Comparison of ENCODE assay signal across 8 cellular contexts in the genomic region with DNA sequence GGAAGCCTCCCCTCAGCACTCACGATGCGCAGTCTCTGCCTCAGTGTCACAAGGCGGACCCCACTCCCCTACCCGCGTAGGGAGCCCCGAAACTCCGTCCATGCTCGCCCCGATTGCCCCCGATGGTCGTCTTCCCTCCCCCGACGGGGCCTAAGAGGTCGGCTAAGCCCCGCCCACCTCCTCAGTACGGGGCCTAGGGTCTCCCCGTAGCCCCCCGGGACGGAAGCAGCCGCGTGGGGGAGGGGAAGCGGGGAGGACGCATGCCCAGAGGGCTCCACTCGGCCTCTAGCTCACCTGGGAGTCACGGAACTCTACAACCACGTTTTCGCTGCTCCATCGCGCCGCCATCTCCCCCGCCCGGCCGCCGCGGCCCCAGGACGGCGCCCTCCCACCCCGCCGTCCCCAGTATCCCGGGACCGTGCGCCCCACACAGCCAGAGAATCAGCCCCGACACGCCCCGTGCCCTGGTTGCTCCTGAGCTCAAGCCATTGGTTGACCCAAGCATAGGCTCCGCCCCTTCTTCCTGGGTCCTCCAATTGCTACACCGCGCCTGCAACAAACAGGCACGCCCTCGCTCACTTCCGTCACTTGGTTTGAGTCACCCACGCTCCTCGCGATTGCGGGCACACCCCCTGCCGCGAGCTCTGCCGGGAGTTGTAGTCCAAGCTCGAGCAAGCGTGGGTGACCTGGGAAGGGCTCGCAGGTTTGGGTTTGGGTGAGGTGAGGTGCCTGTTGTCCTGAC. TPM values are rescaled to one million over a fixed set of nuclear protein-coding genes. Genes with fewer than 3 reads are reported as not detected.
DNase-seq lines count a peak whose midpoint lies in the region; ATAC-seq and TF ChIP-seq lines count a peak whose summit lies in the region.

A gene with protein sequence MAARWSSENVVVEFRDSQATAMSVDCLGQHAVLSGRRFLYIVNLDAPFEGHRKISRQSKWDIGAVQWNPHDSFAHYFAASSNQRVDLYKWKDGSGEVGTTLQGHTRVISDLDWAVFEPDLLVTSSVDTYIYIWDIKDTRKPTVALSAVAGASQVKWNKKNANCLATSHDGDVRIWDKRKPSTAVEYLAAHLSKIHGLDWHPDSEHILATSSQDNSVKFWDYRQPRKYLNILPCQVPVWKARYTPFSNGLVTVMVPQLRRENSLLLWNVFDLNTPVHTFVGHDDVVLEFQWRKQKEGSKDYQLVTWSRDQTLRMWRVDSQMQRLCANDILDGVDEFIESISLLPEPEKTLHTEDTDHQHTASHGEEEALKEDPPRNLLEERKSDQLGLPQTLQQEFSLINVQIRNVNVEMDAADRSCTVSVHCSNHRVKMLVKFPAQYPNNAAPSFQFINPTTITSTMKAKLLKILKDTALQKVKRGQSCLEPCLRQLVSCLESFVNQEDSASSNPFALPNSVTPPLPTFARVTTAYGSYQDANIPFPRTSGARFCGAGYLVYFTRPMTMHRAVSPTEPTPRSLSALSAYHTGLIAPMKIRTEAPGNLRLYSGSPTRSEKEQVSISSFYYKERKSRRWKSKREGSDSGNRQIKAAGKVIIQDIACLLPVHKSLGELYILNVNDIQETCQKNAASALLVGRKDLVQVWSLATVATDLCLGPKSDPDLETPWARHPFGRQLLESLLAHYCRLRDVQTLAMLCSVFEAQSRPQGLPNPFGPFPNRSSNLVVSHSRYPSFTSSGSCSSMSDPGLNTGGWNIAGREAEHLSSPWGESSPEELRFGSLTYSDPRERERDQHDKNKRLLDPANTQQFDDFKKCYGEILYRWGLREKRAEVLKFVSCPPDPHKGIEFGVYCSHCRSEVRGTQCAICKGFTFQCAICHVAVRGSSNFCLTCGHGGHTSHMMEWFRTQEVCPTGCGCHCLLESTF (minus strand): TSS at position 454 of the 742 bp plus-strand sequence. CDS start 106 bp downstream, at position 348.

- ATAC-seq in GM19397 (IDR thresholded peaks at IDR 0.05; ENCODE audit: unreplicated experiment), result peak; percentile 100
- ATAC-seq in HG03571 (IDR thresholded peaks at IDR 0.05; ENCODE audit: unreplicated experiment), result peak; percentile 99

- peak within 1 kb of the TSS; percentile 89 to 97 (median 93) for H3K4me3 ChIP-seq in liver (ENCODE audit: low read depth in 1 of 3, low read length in 3 of 3)

- H3K36me3 Mint-ChIP-seq in CD14-positive monocyte, result no peaks in the 10 kb centered on the region

- H3K27ac ChIP-seq in liver (ENCODE audit: low read depth in 1 of 2, low read length in 2 of 2), result peak within 1 kb of the TSS; percentile 79 to 83

- no peaks in the 10 kb centered on the region for H3K27me3 ChIP-seq in liver (ENCODE audit: control insufficient read depth in 4 of 4, insufficient read depth in 4 of 4, low read length in 3 of 4)

- H3K27me3 Mint-ChIP-seq in CD14-positive monocyte (ENCODE audit: low read depth in 3 of 3), result peaks cover 0 to 2% (median 1%) of the 10 kb centered on the region in 3 donors

- TF ChIP-seq CTCF in CD14-positive monocyte (IDR thresholded peaks at IDR 0.05), result no peak
- no peak for TF ChIP-seq CTCF in liver (IDR thresholded peaks at IDR 0.05; ENCODE audit: low read depth, low read length, missing input control)

- peak; percentile 34 to 50 for TF ChIP-seq RAD21 in liver (IDR thresholded peaks at IDR 0.05)

- intact Hi-C loops in CD14-positive monocyte (cut with micrococcal nuclease), result loop anchor here in 1 of 2 donors (10.0 kb wide), 1 partner anchor 280 kb away; a partner anchor contains a TSS

- peaks cover 11% of the 10 kb centered on the region for H3K4me1 Mint-ChIP-seq in CD14-positive monocyte

- peak within 1 kb of the TSS; percentile 86 to 89 for H3K4me3 Mint-ChIP-seq in CD14-positive monocyte

- peak within 1 kb of the TSS; percentile 75 to 76 for H3K9ac ChIP-seq in liver (ENCODE audit: low read depth in 1 of 2, low read length in 2 of 2)

- under 1% methylated on average over 61 of the region's 61 CpGs for WGBS in liver

- DNase-seq in CD14-positive monocyte (ENCODE audit: low spot score), result peak; percentile 99
- DNase-seq in NCI-H82 (lab: John Stamatoyannopoulos, UW), result peak; percentile 100
- DNase-seq in activated CD4-positive, alpha-beta T cell treated with anti-CD3 and anti-CD28 coated beads, Interleukin-2, amount 50 U/mL, for 48 hours, result peak; percentile 98 to 99
- DNase-seq in dermis microvascular lymphatic vessel endothelial cell (ENCODE audit: low read depth in 2 of 2), result peak; percentile 97 to 99
- DNase-seq in stimulated activated CD4-positive, alpha-beta T cell treated with anti-CD3 and anti-CD28 coated beads, Interleukin-4, amount 100 ng/mL, for 24 hours, result peak; percentile 99

- no peaks in the 10 kb centered on the region for H3K9me3 Mint-ChIP-seq in CD14-positive monocyte

- H3K9me3 ChIP-seq in liver (ENCODE audit: control insufficient read depth in 4 of 4, low read length in 3 of 4), result no peaks in the 10 kb centered on the region

- H3K4me1 ChIP-seq in liver (ENCODE audit: control insufficient read depth in 4 of 4, insufficient read depth in 4 of 4, low read length in 3 of 4), result peaks cover 0 to 24% (median 7%) of the 10 kb centered on the region in 4 donors

- H3K27ac Mint-ChIP-seq in CD14-positive monocyte, result peak within 1 kb of the TSS; percentile 57 to 91 (median 77)

- no peaks in the 10 kb centered on the region for H3K36me3 ChIP-seq in liver (ENCODE audit: control insufficient read depth in 4 of 4, insufficient read depth in 3 of 4, low read depth in 1 of 4, low read length in 3 of 4)

TF ChIP-seq in liver, 16 proteins besides CTCF, POLR2A, EP300 and RAD21:
- TF ChIP-seq EGR1 (IDR thresholded peaks at IDR 0.05; ENCODE audit: low read depth in 2 of 2) (peak; percentile 69 to 75), TAF1 (conservative IDR thresholded peaks at IDR 0.05) (no peak), GABPA (IDR thresholded peaks at IDR 0.05 in 1 of 2, conservative IDR thresholded peaks at IDR 0.05 in 1 of 2) (peak; percentile 10 to 79), HNF4G (IDR thresholded peaks at IDR 0.05) (no peak), FOXA2 (IDR thresholded peaks at IDR 0.05) (no peak), FOXA1 (IDR thresholded peaks at IDR 0.05) (no peak), HNF4A (conservative IDR thresholded peaks at IDR 0.05) (peak; percentile 31 to 35), RXRA (IDR thresholded peaks at IDR 0.05) (peak; percentile 37 to 63), NR2F2 (IDR thresholded peaks at IDR 0.05) (peak; percentile 30), SP1 (IDR thresholded peaks at IDR 0.05) (peak; percentile 80), JUND (IDR thresholded peaks at IDR 0.05) (peak in 1 of 2 donors; percentile 79), YY1 (IDR thresholded peaks at IDR 0.05) (peak; percentile 73)
- TF ChIP-seq, protein P1, sequence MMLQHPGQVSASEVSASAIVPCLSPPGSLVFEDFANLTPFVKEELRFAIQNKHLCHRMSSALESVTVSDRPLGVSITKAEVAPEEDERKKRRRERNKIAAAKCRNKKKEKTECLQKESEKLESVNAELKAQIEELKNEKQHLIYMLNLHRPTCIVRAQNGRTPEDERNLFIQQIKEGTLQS (IDR thresholded peaks at IDR 0.05), result peak; percentile 63
- TF ChIP-seq, protein P2, sequence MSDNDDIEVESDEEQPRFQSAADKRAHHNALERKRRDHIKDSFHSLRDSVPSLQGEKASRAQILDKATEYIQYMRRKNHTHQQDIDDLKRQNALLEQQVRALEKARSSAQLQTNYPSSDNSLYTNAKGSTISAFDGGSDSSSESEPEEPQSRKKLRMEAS (IDR thresholded peaks at IDR 0.05), result peak; percentile 88
- TF ChIP-seq, protein P3, sequence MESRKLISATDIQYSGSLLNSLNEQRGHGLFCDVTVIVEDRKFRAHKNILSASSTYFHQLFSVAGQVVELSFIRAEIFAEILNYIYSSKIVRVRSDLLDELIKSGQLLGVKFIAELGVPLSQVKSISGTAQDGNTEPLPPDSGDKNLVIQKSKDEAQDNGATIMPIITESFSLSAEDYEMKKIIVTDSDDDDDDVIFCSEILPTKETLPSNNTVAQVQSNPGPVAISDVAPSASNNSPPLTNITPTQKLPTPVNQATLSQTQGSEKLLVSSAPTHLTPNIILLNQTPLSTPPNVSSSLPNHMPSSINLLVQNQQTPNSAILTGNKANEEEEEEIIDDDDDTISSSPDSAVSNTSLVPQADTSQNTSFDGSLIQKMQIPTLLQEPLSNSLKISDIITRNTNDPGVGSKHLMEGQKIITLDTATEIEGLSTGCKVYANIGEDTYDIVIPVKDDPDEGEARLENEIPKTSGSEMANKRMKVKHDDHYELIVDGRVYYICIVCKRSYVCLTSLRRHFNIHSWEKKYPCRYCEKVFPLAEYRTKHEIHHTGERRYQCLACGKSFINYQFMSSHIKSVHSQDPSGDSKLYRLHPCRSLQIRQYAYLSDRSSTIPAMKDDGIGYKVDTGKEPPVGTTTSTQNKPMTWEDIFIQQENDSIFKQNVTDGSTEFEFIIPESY (IDR thresholded peaks at IDR 0.05), result peak; percentile 81
- TF ChIP-seq, protein P4, sequence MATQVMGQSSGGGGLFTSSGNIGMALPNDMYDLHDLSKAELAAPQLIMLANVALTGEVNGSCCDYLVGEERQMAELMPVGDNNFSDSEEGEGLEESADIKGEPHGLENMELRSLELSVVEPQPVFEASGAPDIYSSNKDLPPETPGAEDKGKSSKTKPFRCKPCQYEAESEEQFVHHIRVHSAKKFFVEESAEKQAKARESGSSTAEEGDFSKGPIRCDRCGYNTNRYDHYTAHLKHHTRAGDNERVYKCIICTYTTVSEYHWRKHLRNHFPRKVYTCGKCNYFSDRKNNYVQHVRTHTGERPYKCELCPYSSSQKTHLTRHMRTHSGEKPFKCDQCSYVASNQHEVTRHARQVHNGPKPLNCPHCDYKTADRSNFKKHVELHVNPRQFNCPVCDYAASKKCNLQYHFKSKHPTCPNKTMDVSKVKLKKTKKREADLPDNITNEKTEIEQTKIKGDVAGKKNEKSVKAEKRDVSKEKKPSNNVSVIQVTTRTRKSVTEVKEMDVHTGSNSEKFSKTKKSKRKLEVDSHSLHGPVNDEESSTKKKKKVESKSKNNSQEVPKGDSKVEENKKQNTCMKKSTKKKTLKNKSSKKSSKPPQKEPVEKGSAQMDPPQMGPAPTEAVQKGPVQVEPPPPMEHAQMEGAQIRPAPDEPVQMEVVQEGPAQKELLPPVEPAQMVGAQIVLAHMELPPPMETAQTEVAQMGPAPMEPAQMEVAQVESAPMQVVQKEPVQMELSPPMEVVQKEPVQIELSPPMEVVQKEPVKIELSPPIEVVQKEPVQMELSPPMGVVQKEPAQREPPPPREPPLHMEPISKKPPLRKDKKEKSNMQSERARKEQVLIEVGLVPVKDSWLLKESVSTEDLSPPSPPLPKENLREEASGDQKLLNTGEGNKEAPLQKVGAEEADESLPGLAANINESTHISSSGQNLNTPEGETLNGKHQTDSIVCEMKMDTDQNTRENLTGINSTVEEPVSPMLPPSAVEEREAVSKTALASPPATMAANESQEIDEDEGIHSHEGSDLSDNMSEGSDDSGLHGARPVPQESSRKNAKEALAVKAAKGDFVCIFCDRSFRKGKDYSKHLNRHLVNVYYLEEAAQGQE (IDR thresholded peaks at IDR 0.05), result no peak

RNA-seq across cellular contexts. Expression of the gene that starts here (rescaled TPM):
- polyA plus RNA-seq in CD14-positive monocyte (1 to 10 TPM; 6.7 to 7.8 TPM), liver (10 to 100 TPM; 14.1 to 30.3 TPM)
- total RNA-seq in dermis microvascular lymphatic vessel endothelial cell (10.0 and 11.5 TPM in 2 replicates), liver (10 to 100 TPM; 17.7 to 29.7 TPM)

Comparison
In these comparisons a context has a peak if more than half of its experiments do, and no peak if none do; other contexts are left out.
1. Peak in every context shown above with its lines: DNase-seq, ATAC-seq, H3K4me3 ChIP-seq and H3K27ac ChIP-seq.